Comparison of ENCODE assay signal across 1 cellular context in the genomic region with DNA sequence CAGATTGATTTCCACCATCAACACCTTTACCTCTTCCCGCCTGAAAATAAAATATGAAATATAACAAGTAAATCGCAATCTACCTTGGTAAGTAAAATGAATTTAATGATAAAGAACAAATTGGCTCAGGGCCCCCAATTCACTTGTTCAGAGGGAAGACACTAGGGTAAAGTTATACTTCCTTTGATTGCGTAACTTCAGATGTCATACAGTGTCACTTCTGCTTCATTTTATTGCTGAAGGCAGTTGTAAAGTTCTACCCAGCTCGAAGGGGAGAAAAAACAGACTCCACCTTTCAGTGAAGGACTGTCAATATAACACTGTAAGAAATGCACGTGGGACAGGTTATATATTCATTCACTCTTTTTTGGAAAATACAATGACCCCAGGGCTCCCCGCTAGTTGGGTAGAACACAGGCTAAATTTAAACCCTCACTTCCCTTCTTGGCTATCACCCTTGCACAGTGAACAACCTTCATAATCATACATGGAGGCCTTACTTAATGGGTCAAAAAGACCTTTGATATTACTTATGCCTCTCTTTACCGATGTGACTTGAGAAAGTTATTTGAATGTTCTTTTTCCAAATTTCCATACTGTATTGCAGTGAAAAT.
TF ChIP-seq lines count a peak whose summit lies in the region.

No MANE protein-coding gene starts in this region.

TF ChIP-seq in K562, 482 proteins besides CTCF, POLR2A, EP300 and RAD21 (continued from another document and continues in another):
- TF ChIP-seq SMAD4 (CRISPR knock-in tag; conservative IDR thresholded peaks at IDR 0.05) (no peak), HNRNPH1 (optimal IDR thresholded peaks at IDR 0.05; ENCODE audit: low read depth, low read length) (no peak), RUNX1 (IDR thresholded peaks at IDR 0.05; ENCODE audit: low read depth) (no peak), ZNF436 (CRISPR knock-in tag; IDR thresholded peaks at IDR 0.05) (no peak), CBX2 (IDR thresholded peaks at IDR 0.05; ENCODE audit: insufficient read depth, low read length, poor library complexity, severe bottlenecking) (no peak), BRD9 (IDR thresholded peaks at IDR 0.05; ENCODE audit: low read depth, partially characterized antibody) (peak; percentile 50), ZNF282 (CRISPR knock-in tag; IDR thresholded peaks at IDR 0.05) (no peak), DACH1 (IDR thresholded peaks at IDR 0.05; ENCODE audit: partially characterized antibody) (peak; percentile 50), NCOA4 (IDR thresholded peaks at IDR 0.05; ENCODE audit: partially characterized antibody) (no peak), TEAD2 (tag; IDR thresholded peaks at IDR 0.05) (no peak), CHD4 (IDR thresholded peaks at IDR 0.05; ENCODE audit: insufficient read depth, insufficient replicate concordance, low read depth, low read length, poor library complexity, severe bottlenecking) (no peak), HDGF (IDR thresholded peaks at IDR 0.05) (no peak), ZNF589 (CRISPR knock-in tag; IDR thresholded peaks at IDR 0.05; ENCODE audit: low read depth) (no peak), ADNP (tag; IDR thresholded peaks at IDR 0.05) (no peak), MAFK (IDR thresholded peaks at IDR 0.05; ENCODE audit: low read length) (no peak), RNF2 (IDR thresholded peaks at IDR 0.05) (no peak), ZNF124 (CRISPR knock-in tag; IDR thresholded peaks at IDR 0.05) (no peak), GABPA (tag; conservative IDR thresholded peaks at IDR 0.05; ENCODE audit: low read depth) (no peak)
- TF ChIP-seq, protein P1, sequence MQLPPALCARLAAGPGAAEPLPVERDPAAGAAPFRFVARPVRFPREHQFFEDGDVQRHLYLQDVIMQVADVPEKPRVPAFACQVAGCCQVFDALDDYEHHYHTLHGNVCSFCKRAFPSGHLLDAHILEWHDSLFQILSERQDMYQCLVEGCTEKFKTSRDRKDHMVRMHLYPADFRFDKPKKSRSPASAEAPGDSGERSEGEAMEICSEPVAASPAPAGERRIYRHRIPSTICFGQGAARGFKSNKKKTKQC (CRISPR knock-in tag; IDR thresholded peaks at IDR 0.05) = no peak
- TF ChIP-seq, protein P2, sequence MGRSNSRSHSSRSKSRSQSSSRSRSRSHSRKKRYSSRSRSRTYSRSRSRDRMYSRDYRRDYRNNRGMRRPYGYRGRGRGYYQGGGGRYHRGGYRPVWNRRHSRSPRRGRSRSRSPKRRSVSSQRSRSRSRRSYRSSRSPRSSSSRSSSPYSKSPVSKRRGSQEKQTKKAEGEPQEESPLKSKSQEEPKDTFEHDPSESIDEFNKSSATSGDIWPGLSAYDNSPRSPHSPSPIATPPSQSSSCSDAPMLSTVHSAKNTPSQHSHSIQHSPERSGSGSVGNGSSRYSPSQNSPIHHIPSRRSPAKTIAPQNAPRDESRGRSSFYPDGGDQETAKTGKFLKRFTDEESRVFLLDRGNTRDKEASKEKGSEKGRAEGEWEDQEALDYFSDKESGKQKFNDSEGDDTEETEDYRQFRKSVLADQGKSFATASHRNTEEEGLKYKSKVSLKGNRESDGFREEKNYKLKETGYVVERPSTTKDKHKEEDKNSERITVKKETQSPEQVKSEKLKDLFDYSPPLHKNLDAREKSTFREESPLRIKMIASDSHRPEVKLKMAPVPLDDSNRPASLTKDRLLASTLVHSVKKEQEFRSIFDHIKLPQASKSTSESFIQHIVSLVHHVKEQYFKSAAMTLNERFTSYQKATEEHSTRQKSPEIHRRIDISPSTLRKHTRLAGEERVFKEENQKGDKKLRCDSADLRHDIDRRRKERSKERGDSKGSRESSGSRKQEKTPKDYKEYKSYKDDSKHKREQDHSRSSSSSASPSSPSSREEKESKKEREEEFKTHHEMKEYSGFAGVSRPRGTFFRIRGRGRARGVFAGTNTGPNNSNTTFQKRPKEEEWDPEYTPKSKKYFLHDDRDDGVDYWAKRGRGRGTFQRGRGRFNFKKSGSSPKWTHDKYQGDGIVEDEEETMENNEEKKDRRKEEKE (IDR thresholded peaks at IDR 0.05; ENCODE audit: borderline replicate concordance in 1 of 2, control insufficient read depth in 1 of 2, low read depth in 2 of 2, low read length in 1 of 2) = no peak
- TF ChIP-seq, protein P3, sequence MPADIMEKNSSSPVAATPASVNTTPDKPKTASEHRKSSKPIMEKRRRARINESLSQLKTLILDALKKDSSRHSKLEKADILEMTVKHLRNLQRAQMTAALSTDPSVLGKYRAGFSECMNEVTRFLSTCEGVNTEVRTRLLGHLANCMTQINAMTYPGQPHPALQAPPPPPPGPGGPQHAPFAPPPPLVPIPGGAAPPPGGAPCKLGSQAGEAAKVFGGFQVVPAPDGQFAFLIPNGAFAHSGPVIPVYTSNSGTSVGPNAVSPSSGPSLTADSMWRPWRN (IDR thresholded peaks at IDR 0.05; ENCODE audit: low read depth) = no peak
- TF ChIP-seq, protein P4, sequence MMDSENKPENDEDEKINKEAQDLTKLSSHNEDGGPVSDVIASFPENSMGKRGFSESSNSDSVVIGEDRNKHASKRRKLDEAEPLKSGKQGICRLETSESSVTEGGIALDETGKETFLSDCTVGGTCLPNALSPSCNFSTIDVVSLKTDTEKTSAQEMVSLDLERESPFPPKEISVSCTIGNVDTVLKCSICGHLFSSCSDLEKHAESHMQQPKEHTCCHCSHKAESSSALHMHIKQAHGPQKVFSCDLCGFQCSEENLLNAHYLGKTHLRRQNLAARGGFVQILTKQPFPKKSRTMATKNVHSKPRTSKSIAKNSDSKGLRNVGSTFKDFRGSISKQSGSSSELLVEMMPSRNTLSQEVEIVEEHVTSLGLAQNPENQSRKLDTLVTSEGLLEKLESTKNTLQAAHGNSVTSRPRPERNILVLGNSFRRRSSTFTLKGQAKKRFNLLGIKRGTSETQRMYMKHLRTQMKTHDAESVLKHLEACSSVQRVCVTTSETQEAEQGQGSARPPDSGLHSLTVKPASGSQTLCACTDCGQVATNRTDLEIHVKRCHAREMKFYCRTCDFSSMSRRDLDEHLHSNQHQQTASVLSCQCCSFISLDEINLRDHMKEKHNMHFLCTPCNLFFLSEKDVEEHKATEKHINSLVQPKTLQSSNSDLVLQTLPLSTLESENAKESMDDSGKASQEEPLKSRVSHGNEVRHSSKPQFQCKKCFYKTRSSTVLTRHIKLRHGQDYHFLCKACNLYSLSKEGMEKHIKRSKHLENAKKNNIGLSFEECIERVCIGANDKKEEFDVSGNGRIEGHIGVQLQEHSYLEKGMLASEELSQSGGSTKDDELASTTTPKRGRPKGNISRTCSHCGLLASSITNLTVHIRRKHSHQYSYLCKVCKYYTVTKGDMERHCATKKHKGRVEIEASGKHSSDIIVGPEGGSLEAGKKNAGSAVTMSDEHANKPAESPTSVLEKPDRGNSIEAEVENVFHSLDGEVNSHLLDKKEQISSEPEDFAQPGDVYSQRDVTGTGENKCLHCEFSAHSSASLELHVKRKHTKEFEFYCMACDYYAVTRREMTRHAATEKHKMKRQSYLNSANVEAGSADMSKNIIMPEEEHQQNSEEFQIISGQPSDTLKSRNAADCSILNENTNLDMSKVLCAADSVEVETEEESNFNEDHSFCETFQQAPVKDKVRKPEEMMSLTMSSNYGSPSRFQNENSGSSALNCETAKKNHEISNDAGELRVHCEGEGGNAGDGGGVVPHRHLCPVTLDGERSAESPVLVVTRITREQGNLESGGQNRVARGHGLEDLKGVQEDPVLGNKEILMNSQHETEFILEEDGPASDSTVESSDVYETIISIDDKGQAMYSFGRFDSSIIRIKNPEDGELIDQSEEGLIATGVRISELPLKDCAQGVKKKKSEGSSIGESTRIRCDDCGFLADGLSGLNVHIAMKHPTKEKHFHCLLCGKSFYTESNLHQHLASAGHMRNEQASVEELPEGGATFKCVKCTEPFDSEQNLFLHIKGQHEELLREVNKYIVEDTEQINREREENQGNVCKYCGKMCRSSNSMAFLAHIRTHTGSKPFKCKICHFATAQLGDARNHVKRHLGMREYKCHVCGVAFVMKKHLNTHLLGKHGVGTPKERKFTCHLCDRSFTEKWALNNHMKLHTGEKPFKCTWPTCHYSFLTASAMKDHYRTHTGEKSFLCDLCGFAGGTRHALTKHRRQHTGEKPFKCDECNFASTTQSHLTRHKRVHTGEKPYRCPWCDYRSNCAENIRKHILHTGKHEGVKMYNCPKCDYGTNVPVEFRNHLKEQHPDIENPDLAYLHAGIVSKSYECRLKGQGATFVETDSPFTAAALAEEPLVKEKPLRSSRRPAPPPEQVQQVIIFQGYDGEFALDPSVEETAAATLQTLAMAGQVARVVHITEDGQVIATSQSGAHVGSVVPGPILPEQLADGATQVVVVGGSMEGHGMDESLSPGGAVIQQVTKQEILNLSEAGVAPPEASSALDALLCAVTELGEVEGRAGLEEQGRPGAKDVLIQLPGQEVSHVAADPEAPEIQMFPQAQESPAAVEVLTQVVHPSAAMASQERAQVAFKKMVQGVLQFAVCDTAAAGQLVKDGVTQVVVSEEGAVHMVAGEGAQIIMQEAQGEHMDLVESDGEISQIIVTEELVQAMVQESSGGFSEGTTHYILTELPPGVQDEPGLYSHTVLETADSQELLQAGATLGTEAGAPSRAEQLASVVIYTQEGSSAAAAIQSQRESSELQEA (IDR thresholded peaks at IDR 0.05; ENCODE audit: low read depth) = no peak
- TF ChIP-seq, protein P5, sequence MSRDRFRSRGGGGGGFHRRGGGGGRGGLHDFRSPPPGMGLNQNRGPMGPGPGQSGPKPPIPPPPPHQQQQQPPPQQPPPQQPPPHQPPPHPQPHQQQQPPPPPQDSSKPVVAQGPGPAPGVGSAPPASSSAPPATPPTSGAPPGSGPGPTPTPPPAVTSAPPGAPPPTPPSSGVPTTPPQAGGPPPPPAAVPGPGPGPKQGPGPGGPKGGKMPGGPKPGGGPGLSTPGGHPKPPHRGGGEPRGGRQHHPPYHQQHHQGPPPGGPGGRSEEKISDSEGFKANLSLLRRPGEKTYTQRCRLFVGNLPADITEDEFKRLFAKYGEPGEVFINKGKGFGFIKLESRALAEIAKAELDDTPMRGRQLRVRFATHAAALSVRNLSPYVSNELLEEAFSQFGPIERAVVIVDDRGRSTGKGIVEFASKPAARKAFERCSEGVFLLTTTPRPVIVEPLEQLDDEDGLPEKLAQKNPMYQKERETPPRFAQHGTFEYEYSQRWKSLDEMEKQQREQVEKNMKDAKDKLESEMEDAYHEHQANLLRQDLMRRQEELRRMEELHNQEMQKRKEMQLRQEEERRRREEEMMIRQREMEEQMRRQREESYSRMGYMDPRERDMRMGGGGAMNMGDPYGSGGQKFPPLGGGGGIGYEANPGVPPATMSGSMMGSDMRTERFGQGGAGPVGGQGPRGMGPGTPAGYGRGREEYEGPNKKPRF (IDR thresholded peaks at IDR 0.05; ENCODE audit: low read depth, low read length) = no peak
- TF ChIP-seq, protein P6, sequence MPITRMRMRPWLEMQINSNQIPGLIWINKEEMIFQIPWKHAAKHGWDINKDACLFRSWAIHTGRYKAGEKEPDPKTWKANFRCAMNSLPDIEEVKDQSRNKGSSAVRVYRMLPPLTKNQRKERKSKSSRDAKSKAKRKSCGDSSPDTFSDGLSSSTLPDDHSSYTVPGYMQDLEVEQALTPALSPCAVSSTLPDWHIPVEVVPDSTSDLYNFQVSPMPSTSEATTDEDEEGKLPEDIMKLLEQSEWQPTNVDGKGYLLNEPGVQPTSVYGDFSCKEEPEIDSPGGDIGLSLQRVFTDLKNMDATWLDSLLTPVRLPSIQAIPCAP (CRISPR knock-in tag; IDR thresholded peaks at IDR 0.05; ENCODE audit: borderline replicate concordance) = no peak
- TF ChIP-seq, protein P7, sequence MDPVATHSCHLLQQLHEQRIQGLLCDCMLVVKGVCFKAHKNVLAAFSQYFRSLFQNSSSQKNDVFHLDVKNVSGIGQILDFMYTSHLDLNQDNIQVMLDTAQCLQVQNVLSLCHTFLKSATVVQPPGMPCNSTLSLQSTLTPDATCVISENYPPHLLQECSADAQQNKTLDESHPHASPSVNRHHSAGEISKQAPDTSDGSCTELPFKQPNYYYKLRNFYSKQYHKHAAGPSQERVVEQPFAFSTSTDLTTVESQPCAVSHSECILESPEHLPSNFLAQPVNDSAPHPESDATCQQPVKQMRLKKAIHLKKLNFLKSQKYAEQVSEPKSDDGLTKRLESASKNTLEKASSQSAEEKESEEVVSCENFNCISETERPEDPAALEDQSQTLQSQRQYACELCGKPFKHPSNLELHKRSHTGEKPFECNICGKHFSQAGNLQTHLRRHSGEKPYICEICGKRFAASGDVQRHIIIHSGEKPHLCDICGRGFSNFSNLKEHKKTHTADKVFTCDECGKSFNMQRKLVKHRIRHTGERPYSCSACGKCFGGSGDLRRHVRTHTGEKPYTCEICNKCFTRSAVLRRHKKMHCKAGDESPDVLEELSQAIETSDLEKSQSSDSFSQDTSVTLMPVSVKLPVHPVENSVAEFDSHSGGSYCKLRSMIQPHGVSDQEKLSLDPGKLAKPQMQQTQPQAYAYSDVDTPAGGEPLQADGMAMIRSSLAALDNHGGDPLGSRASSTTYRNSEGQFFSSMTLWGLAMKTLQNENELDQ (CRISPR knock-in tag; IDR thresholded peaks at IDR 0.05; ENCODE audit: borderline replicate concordance) = no peak
